3 cellular contexts compared by ENCODE assay signal in the genomic region with DNA sequence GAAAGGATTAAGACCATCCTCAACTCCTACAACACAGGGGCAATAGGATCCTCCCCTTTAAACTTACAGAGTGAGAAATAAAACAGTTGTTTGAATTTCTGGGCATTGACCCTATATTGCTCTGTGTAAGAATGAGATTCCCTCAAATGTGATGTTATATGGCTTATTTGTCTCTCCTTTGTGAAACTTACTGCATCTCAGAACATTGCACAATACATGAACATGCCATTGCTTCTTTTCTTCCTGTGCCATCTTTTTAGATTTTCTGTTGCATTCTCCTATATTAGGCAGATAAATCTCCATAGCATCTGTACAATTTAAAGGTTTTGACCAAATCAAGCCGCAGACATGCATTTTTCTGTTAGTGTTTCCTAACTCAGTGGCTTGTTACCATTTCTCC.
TF ChIP-seq lines count a peak whose summit lies in the region.

No MANE protein-coding gene starts in this region.

TF ChIP-seq in A549, 52 proteins besides CTCF, POLR2A, EP300 and RAD21:
- TF ChIP-seq, protein P1, sequence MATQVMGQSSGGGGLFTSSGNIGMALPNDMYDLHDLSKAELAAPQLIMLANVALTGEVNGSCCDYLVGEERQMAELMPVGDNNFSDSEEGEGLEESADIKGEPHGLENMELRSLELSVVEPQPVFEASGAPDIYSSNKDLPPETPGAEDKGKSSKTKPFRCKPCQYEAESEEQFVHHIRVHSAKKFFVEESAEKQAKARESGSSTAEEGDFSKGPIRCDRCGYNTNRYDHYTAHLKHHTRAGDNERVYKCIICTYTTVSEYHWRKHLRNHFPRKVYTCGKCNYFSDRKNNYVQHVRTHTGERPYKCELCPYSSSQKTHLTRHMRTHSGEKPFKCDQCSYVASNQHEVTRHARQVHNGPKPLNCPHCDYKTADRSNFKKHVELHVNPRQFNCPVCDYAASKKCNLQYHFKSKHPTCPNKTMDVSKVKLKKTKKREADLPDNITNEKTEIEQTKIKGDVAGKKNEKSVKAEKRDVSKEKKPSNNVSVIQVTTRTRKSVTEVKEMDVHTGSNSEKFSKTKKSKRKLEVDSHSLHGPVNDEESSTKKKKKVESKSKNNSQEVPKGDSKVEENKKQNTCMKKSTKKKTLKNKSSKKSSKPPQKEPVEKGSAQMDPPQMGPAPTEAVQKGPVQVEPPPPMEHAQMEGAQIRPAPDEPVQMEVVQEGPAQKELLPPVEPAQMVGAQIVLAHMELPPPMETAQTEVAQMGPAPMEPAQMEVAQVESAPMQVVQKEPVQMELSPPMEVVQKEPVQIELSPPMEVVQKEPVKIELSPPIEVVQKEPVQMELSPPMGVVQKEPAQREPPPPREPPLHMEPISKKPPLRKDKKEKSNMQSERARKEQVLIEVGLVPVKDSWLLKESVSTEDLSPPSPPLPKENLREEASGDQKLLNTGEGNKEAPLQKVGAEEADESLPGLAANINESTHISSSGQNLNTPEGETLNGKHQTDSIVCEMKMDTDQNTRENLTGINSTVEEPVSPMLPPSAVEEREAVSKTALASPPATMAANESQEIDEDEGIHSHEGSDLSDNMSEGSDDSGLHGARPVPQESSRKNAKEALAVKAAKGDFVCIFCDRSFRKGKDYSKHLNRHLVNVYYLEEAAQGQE (IDR thresholded peaks at IDR 0.05): no peak
- peak in 1 of 2 experiments; percentile 14; a peak in 1 of 4 replicates for TF ChIP-seq CEBPB (IDR thresholded peaks at IDR 0.05)
- no peak for TF ChIP-seq ZC3H11A (IDR thresholded peaks at IDR 0.05)
- TF ChIP-seq JUNB (IDR thresholded peaks at IDR 0.05): no peak
- TF ChIP-seq ZFP36 (IDR thresholded peaks at IDR 0.05; ENCODE audit: borderline replicate concordance, partially characterized antibody): no peak

TF ChIP-seq in IMR-90, 13 proteins besides CTCF, POLR2A, EP300 and RAD21:
- no peak for TF ChIP-seq NFE2L2 (IDR thresholded peaks at IDR 0.05; ENCODE audit: low read depth, low read length)
- no peak for TF ChIP-seq MAZ (IDR thresholded peaks at IDR 0.05; ENCODE audit: borderline replicate concordance, low read depth, low read length)
- TF ChIP-seq BHLHE40 (IDR thresholded peaks at IDR 0.05; ENCODE audit: low read depth, low read length): no peak
- TF ChIP-seq, protein P2, sequence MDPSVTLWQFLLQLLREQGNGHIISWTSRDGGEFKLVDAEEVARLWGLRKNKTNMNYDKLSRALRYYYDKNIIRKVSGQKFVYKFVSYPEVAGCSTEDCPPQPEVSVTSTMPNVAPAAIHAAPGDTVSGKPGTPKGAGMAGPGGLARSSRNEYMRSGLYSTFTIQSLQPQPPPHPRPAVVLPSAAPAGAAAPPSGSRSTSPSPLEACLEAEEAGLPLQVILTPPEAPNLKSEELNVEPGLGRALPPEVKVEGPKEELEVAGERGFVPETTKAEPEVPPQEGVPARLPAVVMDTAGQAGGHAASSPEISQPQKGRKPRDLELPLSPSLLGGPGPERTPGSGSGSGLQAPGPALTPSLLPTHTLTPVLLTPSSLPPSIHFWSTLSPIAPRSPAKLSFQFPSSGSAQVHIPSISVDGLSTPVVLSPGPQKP (IDR thresholded peaks at IDR 0.05; ENCODE audit: borderline replicate concordance, low read depth, low read length): no peak
- TF ChIP-seq FOS (IDR thresholded peaks at IDR 0.05; ENCODE audit: low read depth, low read length): no peak
- TF ChIP-seq, protein P3, sequence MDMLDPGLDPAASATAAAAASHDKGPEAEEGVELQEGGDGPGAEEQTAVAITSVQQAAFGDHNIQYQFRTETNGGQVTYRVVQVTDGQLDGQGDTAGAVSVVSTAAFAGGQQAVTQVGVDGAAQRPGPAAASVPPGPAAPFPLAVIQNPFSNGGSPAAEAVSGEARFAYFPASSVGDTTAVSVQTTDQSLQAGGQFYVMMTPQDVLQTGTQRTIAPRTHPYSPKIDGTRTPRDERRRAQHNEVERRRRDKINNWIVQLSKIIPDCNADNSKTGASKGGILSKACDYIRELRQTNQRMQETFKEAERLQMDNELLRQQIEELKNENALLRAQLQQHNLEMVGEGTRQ (IDR thresholded peaks at IDR 0.05; ENCODE audit: low read depth, low read length): no peak
- TF ChIP-seq SMC3 (IDR thresholded peaks at IDR 0.05; ENCODE audit: low read depth, low read length): no peak
- TF ChIP-seq CEBPB (IDR thresholded peaks at IDR 0.05; ENCODE audit: low read depth, low read length): peak; percentile 74
- no peak for TF ChIP-seq CHD1 (IDR thresholded peaks at IDR 0.05; ENCODE audit: low read depth, low read length)

TF ChIP-seq in H1, 55 proteins besides CTCF, POLR2A, EP300 and RAD21:
- TF ChIP-seq POU5F1 (IDR thresholded peaks at IDR 0.05; ENCODE audit: low read depth, low read length) (no peak), CEBPB (IDR thresholded peaks at IDR 0.05; ENCODE audit: low read depth, low read length) (peak; percentile 44; the same call in 1 of the 2 replicates), NANOG (IDR thresholded peaks at IDR 0.05; ENCODE audit: insufficient read depth, low read depth, low read length, poor library complexity, severe bottlenecking) (no peak)
